8 cellular contexts compared by ENCODE assay signal in the genomic region with DNA sequence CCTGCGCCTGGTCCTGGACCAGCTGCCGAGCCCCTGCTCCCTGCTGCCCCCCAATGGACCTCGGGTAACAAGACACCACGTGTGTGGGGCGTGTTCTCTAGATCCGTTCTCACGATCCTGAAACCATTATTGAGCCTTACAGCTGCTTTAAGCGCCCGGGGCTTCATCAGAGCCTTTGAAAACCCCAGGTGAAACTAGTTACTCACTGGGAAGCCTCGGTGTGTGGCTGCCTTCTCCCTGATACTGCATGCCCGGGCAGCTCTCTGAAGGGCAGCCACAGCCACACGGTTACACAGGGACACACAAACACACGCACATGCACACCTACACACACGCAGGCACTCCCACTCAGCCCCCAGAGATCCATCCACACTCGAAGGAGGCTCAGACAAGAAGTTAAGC. TPM values are rescaled to one million over a fixed set of nuclear protein-coding genes. Genes with fewer than 3 reads are reported as not detected.
DNase-seq lines count a peak whose midpoint lies in the region; ATAC-seq lines count a peak whose summit lies in the region.

No MANE protein-coding gene starts in this region.

- DNase-seq in NCI-H510A treated with DMSO at 0.1 percent for 48 hours (lab: John Stamatoyannopoulos, UW) (peak; percentile 21), NCI-H510A (lab: John Stamatoyannopoulos, UW) (no peak), H7 (peak; percentile 92), NCI-H146 treated with DMSO at 0.1 percent for 48 hours (lab: John Stamatoyannopoulos, UW; ENCODE audit: unreplicated experiment) (peak; percentile 60), SKM-1 treated with dmso at 0.1 percent for 144 hours (lab: John Stamatoyannopoulos, UW; ENCODE audit: unreplicated experiment) (no peak)
- peak; percentile 67 for DNase-seq in activated naive CD4-positive, alpha-beta T cell treated with anti-CD3 and anti-CD28 coated beads, Interleukin-2, amount 10 ng/mL, durations not matched to agents 7 days and 5 days
- peak in 1 of 2 donors; percentile 66 for DNase-seq in stimulated activated effector memory CD8-positive, alpha-beta T cell treated with anti-CD3 and anti-CD28 coated beads, Interleukin-12 subunit alpha, Interleukin-12 subunit beta, amount 100 ng/mL, for 72 hours (ENCODE audit: low spot score in 2 of 2)

- H3K27ac Mint-ChIP-seq in activated naive CD4-positive, alpha-beta T cell treated with anti-CD3 and anti-CD28 coated beads, Interleukin-2, amount 10 ng/mL, durations not matched to agents 7 days and 5 days: no peak overlapping the region
- no peak overlapping the region for H3K27ac Mint-ChIP-seq in stimulated activated effector memory CD8-positive, alpha-beta T cell treated with anti-CD3 and anti-CD28 coated beads, Interleukin-12 subunit alpha, Interleukin-12 subunit beta, amount 100 ng/mL, for 72 hours

- peak overlapping the region; percentile 21 for H3K4me3 Mint-ChIP-seq in activated naive CD4-positive, alpha-beta T cell treated with anti-CD3 and anti-CD28 coated beads, Interleukin-2, amount 10 ng/mL, durations not matched to agents 7 days and 5 days
- no peak overlapping the region for H3K4me3 Mint-ChIP-seq in stimulated activated effector memory CD8-positive, alpha-beta T cell treated with anti-CD3 and anti-CD28 coated beads, Interleukin-12 subunit alpha, Interleukin-12 subunit beta, amount 100 ng/mL, for 72 hours

- no peaks in the 10 kb centered on the region for H3K9me3 Mint-ChIP-seq in activated naive CD4-positive, alpha-beta T cell treated with anti-CD3 and anti-CD28 coated beads, Interleukin-2, amount 10 ng/mL, durations not matched to agents 7 days and 5 days
- H3K9me3 Mint-ChIP-seq in stimulated activated effector memory CD8-positive, alpha-beta T cell treated with anti-CD3 and anti-CD28 coated beads, Interleukin-12 subunit alpha, Interleukin-12 subunit beta, amount 100 ng/mL, for 72 hours: no peaks in the 10 kb centered on the region

- no peak overlapping the region for H3K9ac ChIP-seq in iPS-15b (ENCODE audit: low read depth, low read length)

- H3K4me1 ChIP-seq in iPS-15b (ENCODE audit: control insufficient read depth, insufficient read depth, low read length): peaks cover 5% of the 10 kb centered on the region

- H3K4me3 ChIP-seq in H7 (ENCODE audit: insufficient read depth, low read depth, low read length): no peak overlapping the region
- H3K4me3 ChIP-seq in iPS-15b (ENCODE audit: low read depth, low read length): peak overlapping the region; percentile 9

- CTCF ChIA-PET in activated naive CD4-positive, alpha-beta T cell treated with anti-CD3 and anti-CD28 coated beads, Interleukin-2, amount 10 ng/mL, durations not matched to agents 7 days and 5 days (lab: Charles Lee): interaction anchor here (0.6 to 2.7 kb wide), 10 partner anchors 9 to 353 kb away, joined by 3 to 13 read pairs (median 4); no protein-coding TSS in a partner anchor

- H3K4me1 Mint-ChIP-seq in activated naive CD4-positive, alpha-beta T cell treated with anti-CD3 and anti-CD28 coated beads, Interleukin-2, amount 10 ng/mL, durations not matched to agents 7 days and 5 days: peaks cover 14% of the 10 kb centered on the region
- peaks cover 6% of the 10 kb centered on the region for H3K4me1 Mint-ChIP-seq in stimulated activated effector memory CD8-positive, alpha-beta T cell treated with anti-CD3 and anti-CD28 coated beads, Interleukin-12 subunit alpha, Interleukin-12 subunit beta, amount 100 ng/mL, for 72 hours

- no peaks in the 10 kb centered on the region for H3K9me3 ChIP-seq in iPS-15b (ENCODE audit: control insufficient read depth, insufficient read depth, low read length)

- ATAC-seq in stimulated activated effector memory CD8-positive, alpha-beta T cell treated with anti-CD3 and anti-CD28 coated beads, Interleukin-12 subunit alpha, Interleukin-12 subunit beta, amount 100 ng/mL, for 72 hours: peak; percentile 84

- peaks cover 91% of the 10 kb centered on the region for H3K27me3 Mint-ChIP-seq in activated naive CD4-positive, alpha-beta T cell treated with anti-CD3 and anti-CD28 coated beads, Interleukin-2, amount 10 ng/mL, durations not matched to agents 7 days and 5 days

- H3K36me3 ChIP-seq in H7 (replicated peaks; ENCODE audit: control insufficient read depth, insufficient read depth, low read length) (no peaks in the 10 kb centered on the region), iPS-15b (ENCODE audit: control insufficient read depth, insufficient read depth, low read length) (no peaks in the 10 kb centered on the region)

- H3K27me3 ChIP-seq in H7 (ENCODE audit: control insufficient read depth, insufficient read depth, low read length): peaks cover 56% of the 10 kb centered on the region
- peaks cover 55% of the 10 kb centered on the region for H3K27me3 ChIP-seq in iPS-15b (ENCODE audit: control insufficient read depth, insufficient read depth, low read length)

- H3K36me3 Mint-ChIP-seq in activated naive CD4-positive, alpha-beta T cell treated with anti-CD3 and anti-CD28 coated beads, Interleukin-2, amount 10 ng/mL, durations not matched to agents 7 days and 5 days: no peaks in the 10 kb centered on the region
- no peaks in the 10 kb centered on the region for H3K36me3 Mint-ChIP-seq in stimulated activated effector memory CD8-positive, alpha-beta T cell treated with anti-CD3 and anti-CD28 coated beads, Interleukin-12 subunit alpha, Interleukin-12 subunit beta, amount 100 ng/mL, for 72 hours

RNA-seq across cellular contexts. Expression of a gene that starts 5.3 kb away (rescaled TPM):
- total RNA-seq in H7 (2014; rRNA removed; shearing (Covaris generic)): 0.04 and 0.62 TPM in 2 replicates

RNA-seq across cellular contexts. Expression of a gene that starts 10.1 kb away (rescaled TPM):
- total RNA-seq in H7 (2014; rRNA removed; shearing (Covaris generic)): 8.7 and 9.3 TPM in 2 replicates

RNA-seq across cellular contexts. Expression of a gene that starts 20.9 kb away (rescaled TPM):
- 68.9 and 76.3 TPM in 2 replicates for total RNA-seq in H7 (2014; rRNA removed; shearing (Covaris generic))

RNA-seq across cellular contexts. Expression of a gene that starts 51.5 kb away (rescaled TPM):
- total RNA-seq in H7 (2014; rRNA removed; shearing (Covaris generic)): 5.4 and 15.7 TPM in 2 replicates

Comparison
In these comparisons a context has a peak if more than half of its experiments do, and no peak if none do; other contexts are left out.
1. DNase-seq: peak in NCI-H510A treated with DMSO at 0.1 percent for 48 hours (single experiment), H7 (single experiment), NCI-H146 treated with DMSO at 0.1 percent for 48 hours (single experiment) and activated naive CD4-positive, alpha-beta T cell treated with anti-CD3 and anti-CD28 coated beads, Interleukin-2, amount 10 ng/mL, durations not matched to agents 7 days and 5 days (single experiment); none in NCI-H510A (single experiment) and SKM-1 treated with dmso at 0.1 percent for 144 hours (single experiment).